ENCODE assay signal across 1 cellular context in the genomic region with DNA sequence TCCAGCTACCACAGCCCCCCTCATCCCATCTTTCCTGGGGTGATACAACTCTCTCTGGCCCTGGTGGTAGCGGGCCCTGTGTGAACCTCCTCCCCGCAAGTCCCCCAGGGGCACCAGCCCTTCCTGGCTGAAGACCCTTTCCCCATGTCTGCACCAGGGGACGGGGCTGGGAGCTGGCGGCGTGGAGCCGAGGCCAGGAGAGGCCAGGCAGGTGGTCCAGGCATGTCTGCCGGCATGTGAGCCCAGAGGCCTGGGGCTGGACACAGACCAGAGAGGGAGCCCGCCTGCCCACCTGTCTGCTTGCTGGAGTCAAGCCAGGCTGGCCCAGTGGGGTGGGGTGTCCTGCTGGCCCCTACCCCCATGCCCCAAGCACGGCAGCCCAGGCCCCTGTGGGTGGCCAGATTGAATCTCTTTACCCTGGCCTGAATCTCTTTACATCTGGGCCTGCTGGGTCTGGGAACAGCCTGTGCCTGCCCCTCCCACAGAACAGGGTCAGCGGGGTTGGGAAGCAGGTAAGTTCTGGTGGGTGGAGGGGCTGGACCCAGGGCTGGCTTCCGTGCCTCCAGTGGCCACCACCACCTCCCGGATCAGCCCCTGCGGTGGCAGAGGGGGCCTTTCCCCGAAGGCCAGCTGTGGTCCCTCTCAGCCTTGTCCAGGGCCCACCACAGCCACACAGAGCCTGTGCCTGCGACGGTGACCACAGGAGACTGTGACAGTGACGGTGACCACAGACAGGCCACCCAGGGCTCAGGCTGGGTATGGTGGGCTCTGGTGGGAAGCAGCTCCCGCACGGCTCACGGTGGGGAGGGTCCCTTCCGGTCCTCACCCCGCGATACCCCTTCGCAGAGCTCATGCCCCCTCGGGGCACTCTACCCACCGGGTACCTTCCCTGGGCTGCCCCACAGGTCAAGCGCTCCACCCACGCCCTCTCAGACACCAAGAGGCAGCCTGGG.
TF ChIP-seq lines count a peak whose summit lies in the region.

No MANE protein-coding gene starts in this region.

TF ChIP-seq in WTC11, 78 proteins besides CTCF, POLR2A, EP300 and RAD21:
- TF ChIP-seq ZNF423 (CRISPR knock-in tag; IDR thresholded peaks at IDR 0.05) = 0 out of 2 replicates have a peak, but pooled peaks have one; percentile 44
- TF ChIP-seq, protein P1, sequence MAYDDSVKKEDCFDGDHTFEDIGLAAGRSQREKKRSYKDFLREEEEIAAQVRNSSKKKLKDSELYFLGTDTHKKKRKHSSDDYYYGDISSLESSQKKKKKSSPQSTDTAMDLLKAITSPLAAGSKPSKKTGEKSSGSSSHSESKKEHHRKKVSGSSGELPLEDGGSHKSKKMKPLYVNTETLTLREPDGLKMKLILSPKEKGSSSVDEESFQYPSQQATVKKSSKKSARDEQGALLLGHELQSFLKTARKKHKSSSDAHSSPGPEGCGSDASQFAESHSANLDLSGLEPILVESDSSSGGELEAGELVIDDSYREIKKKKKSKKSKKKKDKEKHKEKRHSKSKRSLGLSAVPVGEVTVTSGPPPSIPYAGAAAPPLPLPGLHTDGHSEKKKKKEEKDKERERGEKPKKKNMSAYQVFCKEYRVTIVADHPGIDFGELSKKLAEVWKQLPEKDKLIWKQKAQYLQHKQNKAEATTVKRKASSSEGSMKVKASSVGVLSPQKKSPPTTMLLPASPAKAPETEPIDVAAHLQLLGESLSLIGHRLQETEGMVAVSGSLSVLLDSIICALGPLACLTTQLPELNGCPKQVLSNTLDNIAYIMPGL (CRISPR knock-in tag; IDR thresholded peaks at IDR 0.05) = no peak
